14 cellular contexts compared by ENCODE assay signal in the genomic region with DNA sequence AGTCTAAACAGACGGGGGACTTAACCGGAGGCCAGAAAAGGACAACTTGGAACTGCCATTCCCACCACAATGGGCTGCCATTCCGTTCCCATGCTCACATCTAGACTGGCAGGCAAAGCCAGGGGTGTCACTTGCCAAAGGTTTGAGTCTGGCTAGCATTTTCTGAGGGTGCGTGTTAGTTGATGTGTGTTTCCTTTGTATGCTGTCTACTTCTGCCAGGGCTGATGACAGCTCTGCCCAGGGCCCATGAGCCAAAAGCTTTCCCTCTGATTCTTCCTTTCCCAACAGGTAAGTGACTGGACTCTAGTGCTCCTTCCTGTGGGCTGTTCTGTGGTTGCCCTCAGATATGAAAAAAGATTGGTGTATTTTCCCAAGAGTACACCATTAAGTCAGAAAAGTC.
A peak's percentile ranks its signal among the peaks of the same experiment; 100 is the strongest.
DNase-seq lines count a peak whose midpoint lies in the region; ATAC-seq and TF ChIP-seq lines count a peak whose summit lies in the region.
"Had no signal": no experiment of that assay in that cellular context is flagged by ENCODE, and none has a peak within 500 bp of the region (broad histone marks: within the 10 kb centered on the region; RNA-seq: fewer than 3 reads in every experiment).

No MANE protein-coding gene starts in this region.

- no peak overlapping the region for H3K4me3 ChIP-seq in HEK293 (ENCODE audit: low read depth, low read length)
- H3K4me3 ChIP-seq in hepatocyte: no peak overlapping the region
- no peak overlapping the region for H3K4me3 ChIP-seq in gastrocnemius medialis
- H3K4me3 ChIP-seq: adrenal gland had no signal

- intact Hi-C loops in gastrocnemius medialis (cut with DNase I; ENCODE audit: low total_unique reads): no loop called here

- no peak overlapping the region for H2AFZ ChIP-seq in hepatocyte

- peaks cover 93% of the 10 kb centered on the region for H3K79me2 ChIP-seq in hepatocyte

- H3K9me3 ChIP-seq in HEK293 (ENCODE audit: control insufficient read depth, insufficient read depth, low read depth, low read length) (no peaks in the 10 kb centered on the region), hepatocyte (ENCODE audit: low read depth) (no peaks in the 10 kb centered on the region), gastrocnemius medialis (no peaks in the 10 kb centered on the region)
- H3K9me3 ChIP-seq: adrenal gland had no signal

- peak overlapping the region; percentile 34 to 79 (median 78) for H3K4me3 Mint-ChIP-seq in brain
- H3K4me3 Mint-ChIP-seq: B cell; stimulated activated effector memory CD8-positive, alpha-beta T cell treated with anti-CD3 and anti-CD28 coated beads, Interleukin-12 subunit alpha, Interleukin-12 subunit beta, amount 100 ng/mL, for 72 hours had no signal

- H3K27ac Mint-ChIP-seq in brain: peak overlapping the region; percentile 74 to 99 (median 94)
- H3K27ac Mint-ChIP-seq: B cell; stimulated activated effector memory CD8-positive, alpha-beta T cell treated with anti-CD3 and anti-CD28 coated beads, Interleukin-12 subunit alpha, Interleukin-12 subunit beta, amount 100 ng/mL, for 72 hours had no signal

- WGBS in hepatocyte (ENCODE audit: low lambda C conversion rate, missing lambda C conversion rate): 74% methylated on average over 4 of the region's 4 CpGs

- H3K27me3 ChIP-seq in hepatocyte: no peaks in the 10 kb centered on the region
- no peaks in the 10 kb centered on the region for H3K27me3 ChIP-seq in gastrocnemius medialis
- H3K27me3 ChIP-seq in foreskin keratinocyte: no peaks in the 10 kb centered on the region
- H3K27me3 ChIP-seq: adrenal gland had no signal

- H3K4me1 ChIP-seq in HEK293 (ENCODE audit: control insufficient read depth, insufficient read depth, low read length) (peaks cover 32% of the 10 kb centered on the region), hepatocyte (ENCODE audit: insufficient read depth) (peaks cover 55% of the 10 kb centered on the region), gastrocnemius medialis (peaks cover 35 to 46% of the 10 kb centered on the region in 2 donors), foreskin keratinocyte (no peaks in the 10 kb centered on the region)

- peak overlapping the region; percentile 3; the same call in 1 of the 2 replicates for H3K27ac ChIP-seq in HEK293 (ENCODE audit: extremely low read depth, low read depth, low read length)
- H3K27ac ChIP-seq in hepatocyte: peak overlapping the region; percentile 67
- H3K27ac ChIP-seq in gastrocnemius medialis: peak overlapping the region in 3 of 4 donors; percentile 22 to 44 (median 41)
- H3K27ac ChIP-seq in foreskin keratinocyte: no peak overlapping the region

- CTCF ChIA-PET in HEK293 (lab: Yijun Ruan, JAX): interaction anchor here (0.6 kb wide), 1 partner anchor 299 kb away, joined by 4 read pairs; no protein-coding TSS in a partner anchor

- no peaks in the 10 kb centered on the region for H3K9me2 ChIP-seq in hepatocyte (replicated peaks; ENCODE audit: insufficient read depth)

- DNase-seq in hepatocyte (ENCODE audit: low spot score): no peak
- no peak for DNase-seq in gastrocnemius medialis
- DNase-seq in NCI-H2029 (lab: John Stamatoyannopoulos, UW): no peak
- no peak for DNase-seq in foreskin keratinocyte
- DNase-seq in effector CD8-positive, alpha-beta T cell (lab: John Stamatoyannopoulos, UW): no peak
- DNase-seq: adrenal gland, NCI-H2081 treated with DMSO at 0.1 percent for 48 hours, OCI-M1 had no signal

- H4K20me1 ChIP-seq in hepatocyte (ENCODE audit: insufficient read depth, poor library complexity, severe bottlenecking): no peaks in the 10 kb centered on the region

- no peaks in the 10 kb centered on the region for H3K9me3 Mint-ChIP-seq in brain

- H3K36me3 ChIP-seq in HEK293 (ENCODE audit: control insufficient read depth in 2 of 2, insufficient read depth in 1 of 2, low read length in 2 of 2) (no peaks in the 10 kb centered on the region), hepatocyte (replicated peaks; ENCODE audit: insufficient read depth, low read depth) (no peaks in the 10 kb centered on the region), gastrocnemius medialis (no peaks in the 10 kb centered on the region)
- H3K36me3 ChIP-seq: adrenal gland had no signal

- in situ Hi-C loops in gastrocnemius medialis (cut with MboI; ENCODE audit: low sequenced_read_pairs in 4 of 4): no loop called here

- peak overlapping the region; percentile 51 for H3K4me2 ChIP-seq in hepatocyte

- POLR2A ChIA-PET in HEK293 (lab: Yijun Ruan, JAX): no interaction called here

- H3K27me3 Mint-ChIP-seq in brain: peaks cover 3% of the 10 kb centered on the region
- H3K27me3 Mint-ChIP-seq: B cell had no signal

- H3K36me3 Mint-ChIP-seq in brain: peaks cover 43% of the 10 kb centered on the region
- H3K36me3 Mint-ChIP-seq: stimulated activated effector memory CD8-positive, alpha-beta T cell treated with anti-CD3 and anti-CD28 coated beads, Interleukin-12 subunit alpha, Interleukin-12 subunit beta, amount 100 ng/mL, for 72 hours had no signal

- H3K4me1 Mint-ChIP-seq in brain: peaks cover 83% of the 10 kb centered on the region
- H3K4me1 Mint-ChIP-seq: stimulated activated effector memory CD8-positive, alpha-beta T cell treated with anti-CD3 and anti-CD28 coated beads, Interleukin-12 subunit alpha, Interleukin-12 subunit beta, amount 100 ng/mL, for 72 hours had no signal

- peak; percentile 7 to 43 for ATAC-seq in gastrocnemius medialis
- no peak for ATAC-seq in GM18861 (IDR thresholded peaks at IDR 0.05; ENCODE audit: unreplicated experiment)
- no peak for ATAC-seq in foreskin keratinocyte
- ATAC-seq: activated CD4-positive, CD25-positive, alpha-beta regulatory T cell treated with anti-CD3 and anti-CD28 coated beads, Interleukin-2, amount 50 U/mL, for 24 hours; stimulated activated effector memory CD8-positive, alpha-beta T cell treated with anti-CD3 and anti-CD28 coated beads, Interleukin-12 subunit alpha, Interleukin-12 subunit beta, amount 100 ng/mL, for 72 hours had no signal

- TF ChIP-seq CTCF in HEK293 (tag by site-specific recombination; IDR thresholded peaks at IDR 0.05) (peak; percentile 57; the same call in 1 of the 2 replicates), brain (conservative IDR thresholded peaks at IDR 0.05) (no peak), hepatocyte (IDR thresholded peaks at IDR 0.05; ENCODE audit: poor library complexity) (peak; percentile 6), gastrocnemius medialis (IDR thresholded peaks at IDR 0.05 in 4 of 5, conservative IDR thresholded peaks at IDR 0.05 in 1 of 5) (no peak), foreskin keratinocyte (conservative IDR thresholded peaks at IDR 0.05) (no peak)

- no peak for TF ChIP-seq POLR2A in gastrocnemius medialis (IDR thresholded peaks at IDR 0.05)

TF ChIP-seq in HEK293, 187 proteins besides CTCF, POLR2A, EP300 and RAD21:
- TF ChIP-seq ZSCAN16 (tag by site-specific recombination; IDR thresholded peaks at IDR 0.05) (no peak), ZNF19 (tag by site-specific recombination; IDR thresholded peaks at IDR 0.05; ENCODE audit: low read depth) (no peak), ZSCAN23 (tag by site-specific recombination; IDR thresholded peaks at IDR 0.05) (no peak), MEIS1 (CRISPR knock-in tag; IDR thresholded peaks at IDR 0.05; ENCODE audit: borderline replicate concordance) (no peak), SCRT2 (tag by site-specific recombination; IDR thresholded peaks at IDR 0.05) (no peak), ZNF239 (tag by site-specific recombination; IDR thresholded peaks at IDR 0.05) (no peak), ZFP3 (tag by site-specific recombination; IDR thresholded peaks at IDR 0.05; ENCODE audit: low read depth) (no peak), ZNF324 (tag by site-specific recombination; IDR thresholded peaks at IDR 0.05) (no peak), ZNF223 (tag by site-specific recombination; IDR thresholded peaks at IDR 0.05) (no peak), ZFHX2 (tag by site-specific recombination; conservative IDR thresholded peaks at IDR 0.05) (no peak), ZNF560 (tag by site-specific recombination; IDR thresholded peaks at IDR 0.05; ENCODE audit: borderline replicate concordance) (no peak), FEZF1 (tag by site-specific recombination; IDR thresholded peaks at IDR 0.05) (no peak), ZNF707 (tag by site-specific recombination; IDR thresholded peaks at IDR 0.05) (no peak)
TF ChIP-seq in HEK293: peak in this region for 0.

Comparison
In these comparisons a context has a peak if more than half of its experiments do, and no peak if none do; other contexts are left out.
1. CTCF ChIP-seq: peak in HEK293 (single experiment) and hepatocyte (single experiment); none in brain (0 of 2), gastrocnemius medialis (0 of 5) and foreskin keratinocyte (single experiment).
2. ATAC-seq: peak in gastrocnemius medialis (2 of 2); none in GM18861 (single experiment) and foreskin keratinocyte (single experiment).